In the genomic region with DNA sequence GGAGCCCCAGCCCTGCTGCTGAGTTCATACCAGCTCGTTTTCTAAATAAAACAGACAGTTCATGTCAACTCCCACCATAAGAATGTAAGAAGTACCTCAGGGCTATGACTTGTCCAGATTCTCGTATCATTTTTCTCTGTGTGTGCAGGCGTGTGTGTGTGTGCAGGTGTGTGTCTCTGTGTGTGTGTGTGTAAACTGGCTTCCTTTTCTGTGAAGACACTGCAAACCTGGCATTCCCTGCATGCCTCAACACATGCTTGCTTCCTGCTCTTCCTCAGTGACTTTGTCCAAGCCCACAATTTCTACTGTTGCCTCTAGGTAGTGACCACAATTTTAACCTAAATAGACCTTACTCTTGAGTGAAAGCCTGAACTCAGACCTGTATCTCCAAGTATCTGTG, we compare ENCODE assay signal across 22 cellular contexts.
"Had no signal": no experiment of that assay in that cellular context is flagged by ENCODE, and none has a peak within 500 bp of the region (broad histone marks: within the 10 kb centered on the region; RNA-seq: fewer than 3 reads in every experiment).

No MANE protein-coding gene starts in this region.

- H3K36me3 ChIP-seq: colonic mucosa, sigmoid colon, transverse colon, vagina had no signal

- H3K4me3 ChIP-seq: colonic mucosa, sigmoid colon, smooth muscle cell, transverse colon, vagina had no signal

- ATAC-seq: activated naive CD4-positive, alpha-beta T cell treated with anti-CD3 and anti-CD28 coated beads, Interleukin-2, amount 50 U/mL, for 72 hours; activated T-helper 17 cell treated with anti-CD3 and anti-CD28 coated beads, Interleukin-2, amount 50 U/mL, for 72 hours; left cardiac atrium; naive thymus-derived CD4-positive, alpha-beta T cell; stimulated activated memory B cell treated with anti-CD40 and anti-IgM and Interleukin-4, amounts not matched to agents 10 μg/mL and 1 μg/mL and 100 μg/mL, for 72 hours had no signal

- H3K27ac ChIP-seq: colonic mucosa, sigmoid colon, transverse colon, vagina had no signal

- H3K27ac Mint-ChIP-seq: activated naive CD4-positive, alpha-beta T cell treated with anti-CD3 and anti-CD28 coated beads, Interleukin-2, amount 50 U/mL, for 72 hours; activated T-cell treated with anti-CD3 and anti-CD28 coated beads, Interleukin-2, amount 50 U/mL, for 24 hours; activated T-helper 17 cell treated with anti-CD3 and anti-CD28 coated beads, Interleukin-2, amount 50 U/mL, for 72 hours; naive thymus-derived CD4-positive, alpha-beta T cell; progenitor cell of endocrine pancreas; stimulated activated memory B cell treated with anti-CD40 and anti-IgM and Interleukin-4, amounts not matched to agents 10 μg/mL and 1 μg/mL and 100 μg/mL, for 72 hours had no signal

- DNase-seq: activated CD4-positive, alpha-beta T cell treated with anti-CD3 and anti-CD28 coated beads, Interleukin-2, amount 50 U/mL, for 1 hour; activated CD4-positive, CD25-positive, alpha-beta regulatory T cell treated with anti-CD3 and anti-CD28 coated beads, Interleukin-2, amount 50 U/mL, for 72 hours; activated T-cell treated with anti-CD3 and anti-CD28 coated beads, Interleukin-2, amount 50 U/mL, for 24 hours; aorta; central memory CD4-positive, alpha-beta T cell; colonic mucosa; erythroblast; foreskin fibroblast; left cardiac atrium; naive thymus-derived CD4-positive, alpha-beta T cell; retina; sigmoid colon; stimulated activated CD4-positive, alpha-beta T cell treated with anti-CD3 and anti-CD28 coated beads, Interleukin-15, amount 100 ng/mL, for 24 hours; transverse colon had no signal

- H3K4me1 Mint-ChIP-seq: activated T-helper 17 cell treated with anti-CD3 and anti-CD28 coated beads, Interleukin-2, amount 50 U/mL, for 72 hours; naive thymus-derived CD4-positive, alpha-beta T cell; stimulated activated memory B cell treated with anti-CD40 and anti-IgM and Interleukin-4, amounts not matched to agents 10 μg/mL and 1 μg/mL and 100 μg/mL, for 72 hours had no signal

- H3K27me3 Mint-ChIP-seq: activated T-cell treated with anti-CD3 and anti-CD28 coated beads, Interleukin-2, amount 50 U/mL, for 24 hours; brain; progenitor cell of endocrine pancreas; stimulated activated memory B cell treated with anti-CD40 and anti-IgM and Interleukin-4, amounts not matched to agents 10 μg/mL and 1 μg/mL and 100 μg/mL, for 72 hours had no signal

- H3K4me1 ChIP-seq: colonic mucosa, sigmoid colon, transverse colon, vagina had no signal

- H3K36me3 Mint-ChIP-seq: activated naive CD4-positive, alpha-beta T cell treated with anti-CD3 and anti-CD28 coated beads, Interleukin-2, amount 50 U/mL, for 72 hours; naive thymus-derived CD4-positive, alpha-beta T cell; stimulated activated memory B cell treated with anti-CD40 and anti-IgM and Interleukin-4, amounts not matched to agents 10 μg/mL and 1 μg/mL and 100 μg/mL, for 72 hours had no signal

- H3K4me3 Mint-ChIP-seq: activated T-cell treated with anti-CD3 and anti-CD28 coated beads, Interleukin-2, amount 50 U/mL, for 24 hours; activated T-helper 17 cell treated with anti-CD3 and anti-CD28 coated beads, Interleukin-2, amount 50 U/mL, for 72 hours; brain; naive thymus-derived CD4-positive, alpha-beta T cell; neural crest cell; stimulated activated memory B cell treated with anti-CD40 and anti-IgM and Interleukin-4, amounts not matched to agents 10 μg/mL and 1 μg/mL and 100 μg/mL, for 72 hours had no signal

- H3K9me3 ChIP-seq: colonic mucosa, sigmoid colon, transverse colon, vagina had no signal

- H3K4me2 ChIP-seq: smooth muscle cell had no signal

- H3K9me3 Mint-ChIP-seq: activated T-cell treated with anti-CD3 and anti-CD28 coated beads, Interleukin-2, amount 50 U/mL, for 24 hours; activated T-helper 17 cell treated with anti-CD3 and anti-CD28 coated beads, Interleukin-2, amount 50 U/mL, for 72 hours; stimulated activated memory B cell treated with anti-CD40 and anti-IgM and Interleukin-4, amounts not matched to agents 10 μg/mL and 1 μg/mL and 100 μg/mL, for 72 hours had no signal

- H3K27me3 ChIP-seq: colonic mucosa, sigmoid colon, transverse colon, vagina had no signal
